In the genomic region with DNA sequence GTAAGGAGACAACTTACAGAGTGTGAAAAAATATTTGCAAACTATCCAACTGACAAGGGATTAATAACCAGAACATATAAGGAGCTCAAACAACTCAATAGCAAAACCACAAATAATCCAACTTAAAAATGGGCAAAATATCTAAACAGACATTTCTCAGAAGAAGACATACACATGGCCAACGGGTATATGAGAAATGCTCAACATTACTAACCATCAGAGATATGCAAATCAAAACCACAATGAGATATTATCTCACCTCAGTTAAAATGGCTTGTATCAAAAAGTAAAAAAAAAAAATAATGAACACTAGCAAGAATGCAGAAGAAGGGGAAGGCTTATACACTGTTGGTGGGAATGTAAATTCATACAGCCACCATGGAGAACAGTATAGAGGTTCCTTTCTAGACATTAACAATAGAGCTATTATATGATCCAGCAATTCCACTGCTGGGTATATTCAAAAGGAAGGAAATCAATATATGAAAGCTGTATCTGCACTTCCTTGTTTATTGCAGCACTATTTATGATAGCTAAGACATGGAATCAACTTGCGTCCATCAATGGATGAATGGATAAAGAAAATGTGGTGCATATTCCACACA, we compare ENCODE assay signal across 15 cellular contexts.
DNase-seq lines count a peak whose midpoint lies in the region; ATAC-seq lines count a peak whose summit lies in the region.
"Had no signal": no experiment of that assay in that cellular context is flagged by ENCODE, and none has a peak within 500 bp of the region (broad histone marks: within the 10 kb centered on the region; RNA-seq: fewer than 3 reads in every experiment).

No MANE protein-coding gene starts in this region.

- in situ Hi-C loops in SK-MEL-5 (cut with HindIII; ENCODE audit: low pct_unique_long_range_greater_than_20kb, low sequenced_read_pairs): no loop called here

- DNase-seq in EH (ENCODE audit: low read depth): peak; percentile 73
- DNase-seq in M059J (ENCODE audit: low read depth): peak; percentile 77
- peak; percentile 97 for DNase-seq in SK-MEL-5 (ENCODE audit: low read depth, low spot score)
- DNase-seq in foreskin melanocyte: peak; percentile 92
- DNase-seq in left lobe of liver (ENCODE audit: low spot score): no peak
- no peak for DNase-seq in substantia nigra (lab: John Stamatoyannopoulos, UW)
- no peak for DNase-seq in T1000 (lab: John Stamatoyannopoulos, UW)
- DNase-seq: Caco-2; CD4-positive, CD25-positive, alpha-beta regulatory T cell; CD8-positive, alpha-beta memory T cell; H9 had no signal

- ATAC-seq in GM18868 (IDR thresholded peaks at IDR 0.05; ENCODE audit: unreplicated experiment) (no peak), left lobe of liver (no peak)
- ATAC-seq: GM12878 had no signal

- H3K27ac ChIP-seq in substantia nigra (ENCODE audit: low read depth, low read length, poor library complexity, severe bottlenecking): no peak overlapping the region
- H3K27ac ChIP-seq: BLaER1 treated with 17β-estradiol and CSF1 and Interleukin-3, amounts not matched to agents 10 nM and 100 nM; KMS-11 had no signal

Comparison
In these comparisons a context has a peak if more than half of its experiments do, and no peak if none do; other contexts are left out.
1. DNase-seq: peak in EH (single experiment), M059J (single experiment), SK-MEL-5 (single experiment) and foreskin melanocyte (single experiment); none in left lobe of liver (single experiment), substantia nigra (0 of 49) and T1000 (single experiment).